In genomic region chr5:91379602-91380490, GRCh38 we compare ENCODE assay signal across 1 cellular context.
TF ChIP-seq lines count a peak whose summit lies in the region.

No MANE protein-coding gene starts in this region.

TF ChIP-seq in HEK293, 187 proteins besides CTCF, POLR2A, EP300 and RAD21 (continued from another document):
- no peak for TF ChIP-seq KLF17 (tag by site-specific recombination; IDR thresholded peaks at IDR 0.05)
- peak; percentile 97 for TF ChIP-seq PBX3 (CRISPR knock-in tag; IDR thresholded peaks at IDR 0.05)
- no peak for TF ChIP-seq ZNF621 (tag by site-specific recombination; IDR thresholded peaks at IDR 0.05)
- no peak for TF ChIP-seq ZNF544 (tag by site-specific recombination; IDR thresholded peaks at IDR 0.05)
- 0 out of 2 replicates have a peak, but pooled peaks have one; percentile 46 for TF ChIP-seq YY1 (tag by site-specific recombination; IDR thresholded peaks at IDR 0.05)
- peak; percentile 46 for TF ChIP-seq PRDM6 (tag by site-specific recombination; IDR thresholded peaks at IDR 0.05)
- no peak for TF ChIP-seq ZNF148 (tag by site-specific recombination; IDR thresholded peaks at IDR 0.05; ENCODE audit: borderline replicate concordance)
- TF ChIP-seq ZNF239 (tag by site-specific recombination; IDR thresholded peaks at IDR 0.05), result no peak
- peak; percentile 69; the same call in 1 of the 2 replicates for TF ChIP-seq ZNF704 (tag by site-specific recombination; IDR thresholded peaks at IDR 0.05)
- no peak for TF ChIP-seq ZNF510 (tag by site-specific recombination; IDR thresholded peaks at IDR 0.05; ENCODE audit: insufficient replicate concordance)
- TF ChIP-seq ZNF558 (tag by site-specific recombination; IDR thresholded peaks at IDR 0.05), result no peak
- TF ChIP-seq ZNF555 (tag by site-specific recombination; conservative IDR thresholded peaks at IDR 0.05), result no peak
- TF ChIP-seq BCL11A (tag by site-specific recombination; IDR thresholded peaks at IDR 0.05; ENCODE audit: low read depth), result no peak
- no peak for TF ChIP-seq KLF1 (tag by site-specific recombination; IDR thresholded peaks at IDR 0.05)
- TF ChIP-seq TSHZ1 (tag by site-specific recombination; IDR thresholded peaks at IDR 0.05; ENCODE audit: borderline replicate concordance), result peak; percentile 43; the same call in 1 of the 2 replicates
- no peak for TF ChIP-seq ZNF670 (tag by site-specific recombination; IDR thresholded peaks at IDR 0.05; ENCODE audit: low read depth)
- no peak for TF ChIP-seq ZNF426 (tag by site-specific recombination; IDR thresholded peaks at IDR 0.05)
- TF ChIP-seq ZNF24 (tag by site-specific recombination; IDR thresholded peaks at IDR 0.05), result no peak
- TF ChIP-seq PRDM1 (tag by site-specific recombination; IDR thresholded peaks at IDR 0.05), result peak; percentile 95
- TF ChIP-seq ZNF549 (tag by site-specific recombination; IDR thresholded peaks at IDR 0.05), result no peak
- TF ChIP-seq ZNF596 (tag by site-specific recombination; IDR thresholded peaks at IDR 0.05), result peak; percentile 79
- 0 out of 2 replicates have a peak, but pooled peaks have one; percentile 40 for TF ChIP-seq ZNF629 (tag by site-specific recombination; IDR thresholded peaks at IDR 0.05)
- peak; percentile 92 for TF ChIP-seq ZBTB17 (tag by site-specific recombination; IDR thresholded peaks at IDR 0.05)
- peak; percentile 65 for TF ChIP-seq GLIS2 (tag by site-specific recombination; IDR thresholded peaks at IDR 0.05)
- no peak for TF ChIP-seq ZNF76 (tag by site-specific recombination; IDR thresholded peaks at IDR 0.05; ENCODE audit: borderline replicate concordance, low read depth)
- TF ChIP-seq IKZF3 (tag by site-specific recombination; IDR thresholded peaks at IDR 0.05), result peak; percentile 88
- TF ChIP-seq SCRT2 (tag by site-specific recombination; IDR thresholded peaks at IDR 0.05), result no peak
- TF ChIP-seq ZSCAN4 (tag by site-specific recombination; IDR thresholded peaks at IDR 0.05), result no peak
- TF ChIP-seq ZBTB8A (tag by site-specific recombination; IDR thresholded peaks at IDR 0.05), result peak; percentile 68
- TF ChIP-seq ZNF623 (tag by site-specific recombination; IDR thresholded peaks at IDR 0.05), result no peak
- peak; percentile 21; the same call in 1 of the 2 replicates for TF ChIP-seq ZNF324 (tag by site-specific recombination; IDR thresholded peaks at IDR 0.05)
- peak; percentile 35; the same call in 1 of the 2 replicates for TF ChIP-seq ZNF660 (tag by site-specific recombination; IDR thresholded peaks at IDR 0.05)
- peak; percentile 78; the same call in 1 of the 2 replicates for TF ChIP-seq MEIS1 (CRISPR knock-in tag; IDR thresholded peaks at IDR 0.05; ENCODE audit: borderline replicate concordance)
- TF ChIP-seq REPIN1 (tag by site-specific recombination; IDR thresholded peaks at IDR 0.05; ENCODE audit: low read depth), result no peak
- TF ChIP-seq GFI1B (tag by site-specific recombination; IDR thresholded peaks at IDR 0.05), result no peak
- no peak for TF ChIP-seq ZNF560 (tag by site-specific recombination; IDR thresholded peaks at IDR 0.05; ENCODE audit: borderline replicate concordance)
- TF ChIP-seq ZNF398 (tag by site-specific recombination; IDR thresholded peaks at IDR 0.05), result no peak
- peak; percentile 59 for TF ChIP-seq ZNF335 (tag by site-specific recombination; conservative IDR thresholded peaks at IDR 0.05)
- TF ChIP-seq ZNF366 (tag by site-specific recombination; conservative IDR thresholded peaks at IDR 0.05), result peak; percentile 83
